In the genomic region with DNA sequence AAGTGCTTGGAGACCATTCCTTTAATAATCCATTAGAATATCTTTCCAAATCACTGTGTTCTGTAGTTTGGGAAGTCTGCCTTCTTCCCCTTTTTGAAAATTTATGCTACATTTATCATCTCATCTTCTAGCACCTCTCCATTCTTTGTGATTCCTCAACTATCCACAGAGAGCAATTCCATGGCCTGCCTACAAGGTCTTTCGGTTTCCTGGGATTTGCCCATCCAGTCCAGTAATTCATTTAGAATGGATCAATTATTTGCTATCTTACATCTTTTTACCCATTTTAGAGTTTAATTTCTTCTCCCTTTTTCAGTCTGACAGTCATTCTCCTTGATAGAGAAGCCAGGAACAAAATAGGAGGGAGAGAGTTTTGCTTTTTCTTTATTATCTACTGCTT, we compare ENCODE assay signal across 20 cellular contexts.
DNase-seq lines count a peak whose midpoint lies in the region; ATAC-seq, FAIRE-seq and TF ChIP-seq lines count a peak whose summit lies in the region.
"Had no signal": no experiment of that assay in that cellular context is flagged by ENCODE, and none has a peak within 500 bp of the region (broad histone marks: within the 10 kb centered on the region; RNA-seq: fewer than 3 reads in every experiment).

No MANE protein-coding gene starts in this region.

- peak overlapping the region; percentile 95 for H3K27ac Mint-ChIP-seq in MCF 10A (ENCODE audit: low read depth, unreplicated experiment)

- 95 to 98% methylated on average over 1 of the region's 1 CpG for WGBS in heart right ventricle, 2 donors

- dilution Hi-C loops in keratinocyte (cut with MboI; ENCODE audit: extremely low pct_ligation_motif_present, low sequenced_read_pairs) = no loop called here

- H3K27me3 ChIP-seq in breast epithelium = no peaks in the 10 kb centered on the region
- no peaks in the 10 kb centered on the region for H3K27me3 ChIP-seq in brain microvascular endothelial cell (replicated peaks)
- H3K27me3 ChIP-seq in keratinocyte (ENCODE audit: control insufficient read depth, extremely low read depth, insufficient read depth, low read length) = no peaks in the 10 kb centered on the region
- no peaks in the 10 kb centered on the region for H3K27me3 ChIP-seq in heart right ventricle

- H3K9ac ChIP-seq in keratinocyte (ENCODE audit: control insufficient read depth, extremely low read depth, insufficient read depth, low read length) = no peak overlapping the region

- no peak for DNase-seq in MCF 10A (ENCODE audit: unreplicated experiment)
- no peak for DNase-seq in breast epithelium (ENCODE audit: low spot score in 2 of 2)
- no peak for DNase-seq in brain microvascular endothelial cell
- no peak for DNase-seq in keratinocyte (ENCODE audit: low read depth, low spot score)
- no peak for DNase-seq in Right ventricle myocardium superior
- no peak for DNase-seq in hypothalamus (lab: John Stamatoyannopoulos, UW)
- DNase-seq in RPMI8226 = no peak
- no peak for DNase-seq in heart right ventricle
- DNase-seq: COR-L47; DMS153; H7; NCI-H1048; NCI-H146; NCI-H2107; NCI-H69; NK-92 treated with Interleukin-12 subunit alpha and Interleukin-12 subunit beta, amount 100 ng/mL, for 24 hours; OCI-M1 had no signal

- intact Hi-C loops in MCF 10A (cut with micrococcal nuclease) = no loop called here
- intact Hi-C loops in breast epithelium (cut with DNase I; ENCODE audit: low total_unique reads) = loop anchor here (10.0 kb wide), 1 partner anchor 198 kb away; no protein-coding TSS in a partner anchor
- intact Hi-C loops in Right ventricle myocardium superior (cut with DNase I) = no loop called here
- intact Hi-C loops in heart right ventricle (cut with DNase I) = no loop called here

- peak overlapping the region; percentile 17 for H2AFZ ChIP-seq in keratinocyte (ENCODE audit: control insufficient read depth, low read length)

- H3K4me3 ChIP-seq in breast epithelium (no peak overlapping the region), brain microvascular endothelial cell (ENCODE audit: low read depth, low read length) (no peak overlapping the region), keratinocyte (ENCODE audit: control insufficient read depth in 2 of 3, extremely low read depth in 1 of 3, insufficient read depth in 2 of 3, low read depth in 1 of 3, low read length in 3 of 3) (no peak overlapping the region), heart right ventricle (no peak overlapping the region)

- H3K9me1 ChIP-seq in keratinocyte (ENCODE audit: control insufficient read depth, extremely low read depth, insufficient read depth, low read length) = no peaks in the 10 kb centered on the region

- H3K4me3 Mint-ChIP-seq in MCF 10A (ENCODE audit: unreplicated experiment) = peak overlapping the region; percentile 55
- H3K4me3 Mint-ChIP-seq: CD14-positive monocyte had no signal

- H3K36me3 ChIP-seq in breast epithelium (no peaks in the 10 kb centered on the region), brain microvascular endothelial cell (replicated peaks) (no peaks in the 10 kb centered on the region), keratinocyte (ENCODE audit: control insufficient read depth in 2 of 2, extremely low read depth in 1 of 2, insufficient read depth in 2 of 2, low read length in 2 of 2) (peaks cover 0 to 3% of the 10 kb centered on the region in 2 experiments), heart right ventricle (peaks cover 0 to 63% (median 0%) of the 10 kb centered on the region in 9 donors)

- CTCF ChIA-PET in MCF 10A (lab: Yijun Ruan, JAX) = interaction anchor here (0.7 to 2.7 kb wide), 5 partner anchors 8 to 390 kb away, joined by 3 to 11 read pairs (median 3); no protein-coding TSS in a partner anchor

- H3K4me1 Mint-ChIP-seq in MCF 10A (ENCODE audit: insufficient read depth, unreplicated experiment) = peaks cover 20% of the 10 kb centered on the region

- no peaks in the 10 kb centered on the region for H3K9me3 ChIP-seq in breast epithelium
- no peaks in the 10 kb centered on the region for H3K9me3 ChIP-seq in keratinocyte (ENCODE audit: control insufficient read depth, low read depth, low read length)
- no peaks in the 10 kb centered on the region for H3K9me3 ChIP-seq in heart right ventricle

- no peak for TF ChIP-seq POLR2A in breast epithelium (IDR thresholded peaks at IDR 0.05)

- POLR2A ChIA-PET in MCF 10A (lab: Yijun Ruan, JAX) = interaction anchor here (0.6 to 1.7 kb wide), 3 partner anchors 9 to 955 kb away, joined by 3 to 9 read pairs (median 4); no protein-coding TSS in a partner anchor

- H3K79me2 ChIP-seq in keratinocyte (ENCODE audit: control insufficient read depth, insufficient read depth, low read length) = no peaks in the 10 kb centered on the region

- H3K27me3 Mint-ChIP-seq in MCF 10A (ENCODE audit: insufficient read depth, unreplicated experiment) = no peaks in the 10 kb centered on the region

- in situ Hi-C loops in brain microvascular endothelial cell (cut with HindIII; ENCODE audit: low pct_ligation_motif_present, low sequenced_read_pairs) = no loop called here

- H4K20me1 ChIP-seq in keratinocyte (ENCODE audit: control insufficient read depth, extremely low read depth, insufficient read depth, low read length) = no peaks in the 10 kb centered on the region

- FAIRE-seq in keratinocyte (lab: Jason Lieb, UNC) = no peak
- FAIRE-seq: HTR-8/SVneo had no signal

- H3K4me2 ChIP-seq in keratinocyte (ENCODE audit: control insufficient read depth, extremely low read depth, insufficient read depth, low read depth, low read length) = peak overlapping the region; percentile 39

- ATAC-seq in Right ventricle myocardium superior (ENCODE audit: poor library complexity) (no peak), heart right ventricle (no peak)

- no peaks in the 10 kb centered on the region for H3K9me3 Mint-ChIP-seq in MCF 10A (ENCODE audit: unreplicated experiment)
- H3K9me3 Mint-ChIP-seq: CD14-positive monocyte had no signal

- H3K36me3 Mint-ChIP-seq in MCF 10A (ENCODE audit: insufficient read depth, unreplicated experiment) = peaks cover 31% of the 10 kb centered on the region

- H3K27ac ChIP-seq in breast epithelium = no peak overlapping the region
- H3K27ac ChIP-seq in brain microvascular endothelial cell = peak overlapping the region; percentile 96
- H3K27ac ChIP-seq in keratinocyte (ENCODE audit: control insufficient read depth, insufficient read depth, low read length) = peak overlapping the region; percentile 76
- no peak overlapping the region for H3K27ac ChIP-seq in heart right ventricle
- H3K27ac ChIP-seq: 22Rv1 had no signal

- no TSS peak for BruUV-seq in MCF 10A (replicated peaks; lab: Mats Ljungman, UMichigan)

- H3K4me1 ChIP-seq in breast epithelium (no peaks in the 10 kb centered on the region), keratinocyte (ENCODE audit: control insufficient read depth, extremely low read depth, insufficient read depth, low read length) (peaks cover 15% of the 10 kb centered on the region), heart right ventricle (peaks cover 0 to 35% (median 11%) of the 10 kb centered on the region in 9 donors)

- TF ChIP-seq CTCF in MCF 10A (IDR thresholded peaks at IDR 0.05; ENCODE audit: unreplicated experiment) (no peak), breast epithelium (IDR thresholded peaks at IDR 0.05) (no peak), brain microvascular endothelial cell (IDR thresholded peaks at IDR 0.05; ENCODE audit: low read depth, low read length, missing control alignments) (no peak), keratinocyte (optimal IDR thresholded peaks at IDR 0.05 in 1 of 3, IDR thresholded peaks at IDR 0.05 in 1 of 3, conservative IDR thresholded peaks at IDR 0.05 in 1 of 3; ENCODE audit: extremely low read depth in 1 of 3, insufficient read depth in 2 of 3, low read length in 3 of 3) (no peak), heart right ventricle (IDR thresholded peaks at IDR 0.05) (no peak)

Comparison
In these comparisons a context has a peak if more than half of its experiments do, and no peak if none do; other contexts are left out.
1. H3K27ac ChIP-seq: peak in brain microvascular endothelial cell (single experiment) and keratinocyte (single experiment); none in breast epithelium (0 of 2) and heart right ventricle (0 of 10).